26 cellular contexts compared by ENCODE assay signal in genomic region chr14:95681153-95681552, GRCh38. TPM values are rescaled to one million over a fixed set of nuclear protein-coding genes. Genes with fewer than 3 reads are reported as not detected.
A peak's percentile ranks its signal among the peaks of the same experiment; 100 is the strongest.
DNase-seq lines count a peak whose midpoint lies in the region; ATAC-seq, FAIRE-seq and TF ChIP-seq lines count a peak whose summit lies in the region.
"Had no signal": no experiment of that assay in that cellular context is flagged by ENCODE, and none has a peak within 500 bp of the region (broad histone marks: within the 10 kb centered on the region; RNA-seq: fewer than 3 reads in every experiment).

No MANE protein-coding gene starts in this region.

- no peaks in the 10 kb centered on the region for H3K36me3 ChIP-seq in right atrium auricular region
- H3K36me3 ChIP-seq: SJSA1 had no signal

- peaks cover 0 to 7% of the 10 kb centered on the region in 2 donors for H3K9me3 ChIP-seq in right atrium auricular region
- H3K9me3 ChIP-seq: Caco-2, SJSA1 had no signal

- FAIRE-seq in GM18507 (lab: Jason Lieb, UNC), result peak; percentile 21
- FAIRE-seq: GM12878, H54, HepG2, K562 had no signal

- no peak for ATAC-seq in left lobe of liver
- ATAC-seq: K562, PC-3 had no signal

- DNase-seq in GM18507 (ENCODE audit: extremely low spot score, insufficient read length, low read depth), result no peak
- DNase-seq in NCI-H146 (lab: John Stamatoyannopoulos, UW), result peak; percentile 37
- DNase-seq in NCI-H2107 treated with DMSO at 0.1 percent for 48 hours (lab: John Stamatoyannopoulos, UW; ENCODE audit: unreplicated experiment), result peak; percentile 88
- peak; percentile 5 for DNase-seq in left lobe of liver (ENCODE audit: low spot score)
- no peak for DNase-seq in mesenteric fat pad (ENCODE audit: low spot score)
- no peak for DNase-seq in SHP77 (lab: John Stamatoyannopoulos, UW)
- DNase-seq in right atrium auricular region (ENCODE audit: low spot score), result no peak
- DNase-seq: C1 segment of cervical spinal cord; Caco-2; CD4-positive, alpha-beta memory T cell; DMS 273 treated with DMSO at 0.1 percent for 48 hours; EL; GDM1; MV-4-11; NCI-H187 treated with DMSO at 0.1 percent for 48 hours; PC-3; T-helper 2 cell had no signal

- no peaks in the 10 kb centered on the region for H3K27me3 ChIP-seq in right atrium auricular region
- H3K27me3 ChIP-seq: SJSA1 had no signal

- no peaks in the 10 kb centered on the region for H3K4me1 ChIP-seq in right atrium auricular region

- TF ChIP-seq CTCF in right atrium auricular region (IDR thresholded peaks at IDR 0.05), result no peak

- no peak overlapping the region for H3K27ac ChIP-seq in right atrium auricular region
- H3K27ac ChIP-seq: SJSA1 had no signal

- no peak overlapping the region for H3K4me3 ChIP-seq in right atrium auricular region
- H3K4me3 ChIP-seq: GM12878, K562, SJSA1 had no signal

RNA-seq across cellular contexts. Expression of gene TCL1B, which starts 5.1 kb away (rescaled TPM):
- total RNA-seq in left lobe of liver (not detected), mesenteric fat pad (not detected), right atrium auricular region (not detected)
- total RNA-seq: Caco-2; CD4-positive, alpha-beta memory T cell; HepG2; HT1080; K562; LHCN-M2; MCF 10A; PC-3; SJSA1 had no signal

RNA-seq across cellular contexts. Expression of gene TCL1A, which starts 32.8 kb away (rescaled TPM):
- not detected for total RNA-seq in left lobe of liver
- total RNA-seq in mesenteric fat pad, result not detected
- total RNA-seq in right atrium auricular region, result under 1 TPM in 1 of 2 donors, not detected in 1; 0.71 TPM
- total RNA-seq: A673; Caco-2; CD4-positive, alpha-beta memory T cell; HepG2; K562; LHCN-M2; MCF 10A; PC-3; SJSA1 had no signal

Comparison
In these comparisons a context has a peak if more than half of its experiments do, and no peak if none do; other contexts are left out.
1. DNase-seq: peak in NCI-H146 (single experiment), NCI-H2107 treated with DMSO at 0.1 percent for 48 hours (single experiment) and left lobe of liver (single experiment); none in GM18507 (single experiment), mesenteric fat pad (single experiment), SHP77 (0 of 2) and right atrium auricular region (single experiment).